16 cellular contexts compared by ENCODE assay signal in the genomic region with DNA sequence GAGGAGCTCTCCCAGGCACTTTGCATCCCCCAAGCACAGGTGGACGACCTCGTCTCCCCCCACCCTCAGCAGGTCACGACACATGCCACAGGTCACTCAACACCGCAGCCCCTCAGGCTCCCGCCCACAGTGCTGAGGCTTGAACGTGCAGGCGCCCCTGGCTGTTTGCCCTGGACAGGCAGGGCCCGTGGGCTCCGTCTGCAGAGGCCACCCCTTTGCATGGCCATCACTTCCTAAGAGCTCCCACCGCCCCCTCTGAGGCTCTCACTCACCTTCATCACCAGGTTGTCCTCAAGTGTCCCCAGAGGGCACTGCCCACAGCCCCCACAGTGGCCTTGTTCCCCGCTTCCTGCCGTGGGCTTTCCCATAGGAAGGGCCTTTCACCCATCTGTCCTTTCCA.
DNase-seq lines count a peak whose midpoint lies in the region; TF ChIP-seq lines count a peak whose summit lies in the region.
"Had no signal": no experiment of that assay in that cellular context is flagged by ENCODE, and none has a peak within 500 bp of the region (broad histone marks: within the 10 kb centered on the region; RNA-seq: fewer than 3 reads in every experiment).

No MANE protein-coding gene starts in this region.

- intact Hi-C loops in sigmoid colon (cut with DNase I) = no loop called here

- H3K4me1 ChIP-seq in Peyer's patch (no peaks in the 10 kb centered on the region), sigmoid colon (peaks cover 0 to 9% (median 0%) of the 10 kb centered on the region in 4 donors)

- H3K4me1 Mint-ChIP-seq in brain (peaks cover 7% of the 10 kb centered on the region), nephron progenitor cell (peaks cover 9% of the 10 kb centered on the region)
- H3K4me1 Mint-ChIP-seq: CD4-positive, alpha-beta memory T cell had no signal

- H3K4me3 Mint-ChIP-seq in brain = no peak overlapping the region
- H3K4me3 Mint-ChIP-seq in nephron progenitor cell = no peak overlapping the region
- H3K4me3 Mint-ChIP-seq: CD4-positive, alpha-beta memory T cell had no signal

- TF ChIP-seq POLR2A in Peyer's patch (IDR thresholded peaks at IDR 0.05) (no peak), sigmoid colon (IDR thresholded peaks at IDR 0.05) (no peak)

- H3K36me3 Mint-ChIP-seq in brain (peaks cover 42% of the 10 kb centered on the region), nephron progenitor cell (ENCODE audit: low read depth) (peaks cover 59% of the 10 kb centered on the region)

- no peak for TF ChIP-seq EP300 in sigmoid colon (IDR thresholded peaks at IDR 0.05)

- WGBS in sigmoid colon, 2 donors = 91 to 92% methylated on average over 12 of the region's 12 CpGs

- TF ChIP-seq CTCF in Peyer's patch (IDR thresholded peaks at IDR 0.05) = no peak
- no peak for TF ChIP-seq CTCF in brain (conservative IDR thresholded peaks at IDR 0.05)
- no peak for TF ChIP-seq CTCF in nephron progenitor cell (IDR thresholded peaks at IDR 0.05)
- TF ChIP-seq CTCF in sigmoid colon (IDR thresholded peaks at IDR 0.05) = no peak

- no peaks in the 10 kb centered on the region for H3K27me3 ChIP-seq in Peyer's patch
- no peaks in the 10 kb centered on the region for H3K27me3 ChIP-seq in sigmoid colon
- H3K27me3 ChIP-seq: BLaER1 had no signal

- no peaks in the 10 kb centered on the region for H3K9me3 ChIP-seq in Peyer's patch
- no peaks in the 10 kb centered on the region for H3K9me3 ChIP-seq in sigmoid colon
- H3K9me3 ChIP-seq: BLaER1 had no signal

- no peak overlapping the region for H3K4me3 ChIP-seq in Peyer's patch
- no peak overlapping the region for H3K4me3 ChIP-seq in sigmoid colon
- H3K4me3 ChIP-seq: BLaER1 had no signal

- H3K27ac ChIP-seq in Peyer's patch (no peak overlapping the region), sigmoid colon (no peak overlapping the region)
- H3K27ac ChIP-seq: BLaER1 had no signal

- peaks cover 0 to 59% (median 0%) of the 10 kb centered on the region in 3 donors for H3K36me3 ChIP-seq in Peyer's patch
- H3K36me3 ChIP-seq in sigmoid colon = peaks cover 4 to 61% (median 19%) of the 10 kb centered on the region in 4 donors

- no peaks in the 10 kb centered on the region for H3K27me3 Mint-ChIP-seq in brain
- peaks cover 7% of the 10 kb centered on the region for H3K27me3 Mint-ChIP-seq in nephron progenitor cell (ENCODE audit: low read depth, poor library complexity)
- H3K27me3 Mint-ChIP-seq: CD4-positive, alpha-beta memory T cell had no signal

- DNase-seq in Peyer's patch (peak in 2 of 3 donors; percentile 22 to 38), nephron progenitor cell (no peak), sigmoid colon (peak; percentile 56), COLO668 (lab: John Stamatoyannopoulos, UW; ENCODE audit: unreplicated experiment) (no peak), midbrain (lab: John Stamatoyannopoulos, UW) (no peak), NCI-H1092 treated with DMSO at 0.1 percent for 48 hours (lab: John Stamatoyannopoulos, UW) (no peak)
- no peak for DNase-seq in activated CD8-positive, alpha-beta memory T cell treated with anti-CD3 and anti-CD28 coated beads, Interleukin-2, amount 50 U/mL, for 48 hours
- DNase-seq: CD4-positive, alpha-beta memory T cell; IMR-90; MV-4-11; NCI-H1417 treated with DMSO at 0.1 percent for 48 hours; NCI-H187; NCI-H446; NCI-H526 had no signal

- H3K27ac Mint-ChIP-seq in brain = peak overlapping the region in 3 of 5 experiments; percentile 93 to 94 (median 94)
- peak overlapping the region; percentile 51 for H3K27ac Mint-ChIP-seq in nephron progenitor cell

- no peaks in the 10 kb centered on the region for H3K9me3 Mint-ChIP-seq in brain
- H3K9me3 Mint-ChIP-seq in nephron progenitor cell = no peaks in the 10 kb centered on the region
- H3K9me3 Mint-ChIP-seq: CD4-positive, alpha-beta memory T cell had no signal

Comparison
In these comparisons a context has a peak if more than half of its experiments do, and no peak if none do; other contexts are left out.
1. DNase-seq: peak in Peyer's patch (2 of 3) and sigmoid colon (single experiment); none in nephron progenitor cell (single experiment), COLO668 (single experiment), midbrain (single experiment), activated CD8-positive, alpha-beta memory T cell treated with anti-CD3 and anti-CD28 coated beads, Interleukin-2, amount 50 U/mL, for 48 hours (single experiment) and NCI-H1092 treated with DMSO at 0.1 percent for 48 hours (single experiment).